29 cellular contexts compared by ENCODE assay signal in genomic region chr2:240742602-240743095, GRCh38. TPM values are rescaled to one million over a fixed set of nuclear protein-coding genes. Genes with fewer than 3 reads are reported as not detected.
DNase-seq lines count a peak whose midpoint lies in the region; ATAC-seq and TF ChIP-seq lines count a peak whose summit lies in the region.
"Had no signal": no experiment of that assay in that cellular context is flagged by ENCODE, and none has a peak within 500 bp of the region (broad histone marks: within the 10 kb centered on the region; RNA-seq: fewer than 3 reads in every experiment).

No MANE protein-coding gene starts in this region.

- H3K4me3 Mint-ChIP-seq in activated naive CD4-positive, alpha-beta T cell treated with anti-CD3 and anti-CD28 coated beads, Interleukin-2, amount 10 ng/mL, durations not matched to agents 7 days and 5 days = no peak overlapping the region
- no peak overlapping the region for H3K4me3 Mint-ChIP-seq in endodermal cell
- no peak overlapping the region for H3K4me3 Mint-ChIP-seq in stimulated activated effector memory CD8-positive, alpha-beta T cell treated with anti-CD3 and anti-CD28 coated beads, Interleukin-12 subunit alpha, Interleukin-12 subunit beta, amount 100 ng/mL, for 72 hours
- no peak overlapping the region for H3K4me3 Mint-ChIP-seq in progenitor cell of endocrine pancreas (ENCODE audit: low read depth)

- H3K36me3 Mint-ChIP-seq in activated naive CD4-positive, alpha-beta T cell treated with anti-CD3 and anti-CD28 coated beads, Interleukin-2, amount 10 ng/mL, durations not matched to agents 7 days and 5 days = no peaks in the 10 kb centered on the region
- H3K36me3 Mint-ChIP-seq in endodermal cell (ENCODE audit: low read depth) (peaks cover 8% of the 10 kb centered on the region), progenitor cell of endocrine pancreas (ENCODE audit: insufficient read depth) (peaks cover 13% of the 10 kb centered on the region)
- no peaks in the 10 kb centered on the region for H3K36me3 Mint-ChIP-seq in stimulated activated effector memory CD8-positive, alpha-beta T cell treated with anti-CD3 and anti-CD28 coated beads, Interleukin-12 subunit alpha, Interleukin-12 subunit beta, amount 100 ng/mL, for 72 hours

- CTCF ChIA-PET in activated naive CD4-positive, alpha-beta T cell treated with anti-CD3 and anti-CD28 coated beads, Interleukin-2, amount 10 ng/mL, durations not matched to agents 7 days and 5 days (lab: Charles Lee) = no interaction called here

- no peak for DNase-seq in activated naive CD4-positive, alpha-beta T cell treated with anti-CD3 and anti-CD28 coated beads, Interleukin-2, amount 10 ng/mL, durations not matched to agents 7 days and 5 days
- DNase-seq in activated naive CD4-positive, alpha-beta T cell treated with anti-CD3 and anti-CD28 coated beads, Interleukin-2, amount 50 U/mL, for 16 hours = no peak
- DNase-seq in NB4 (ENCODE audit: low read depth) = no peak
- DNase-seq in endodermal cell = peak; percentile 61
- no peak for DNase-seq in stimulated activated effector memory CD8-positive, alpha-beta T cell treated with anti-CD3 and anti-CD28 coated beads, Interleukin-12 subunit alpha, Interleukin-12 subunit beta, amount 100 ng/mL, for 72 hours (ENCODE audit: low spot score in 2 of 2)
- no peak for DNase-seq in activated CD4-positive, alpha-beta T cell treated with anti-CD3 and anti-CD28 coated beads for 48 hours
- no peak for DNase-seq in foreskin melanocyte
- no peak for DNase-seq in progenitor cell of endocrine pancreas (ENCODE audit: low spot score, unreplicated experiment)
- DNase-seq: 8988T, ACHN, Calu3, DND-41, H7, IMR-90, NCI-H1092, NCI-H1417 treated with DMSO at 0.1 percent for 48 hours, NCI-H1694 treated with DMSO at 0.1 percent for 48 hours, NCI-H2081 treated with DMSO at 0.1 percent for 48 hours, NCI-H2171 treated with DMSO at 0.1 percent for 48 hours, NCI-H345, NCI-H510A treated with DMSO at 0.1 percent for 48 hours, NCI-H748 treated with DMSO at 0.1 percent for 48 hours, PC-9, SJCRH30 had no signal

- no peaks in the 10 kb centered on the region for H3K9me3 ChIP-seq in endodermal cell (ENCODE audit: control insufficient read depth, low read length)
- H3K9me3 ChIP-seq: SJCRH30 had no signal

- WGBS in endodermal cell (ENCODE audit: insufficient coverage in 1 of 2, insufficient read length in 1 of 2), 2 experiments = 80 to 90% methylated on average over 1 to 13 of the region's 13 CpGs

- no peak overlapping the region for H3K27ac ChIP-seq in endodermal cell (ENCODE audit: low read depth, low read length)
- H3K27ac ChIP-seq: KMS-11, PC-9, SJCRH30 had no signal

- H3K27me3 Mint-ChIP-seq in activated naive CD4-positive, alpha-beta T cell treated with anti-CD3 and anti-CD28 coated beads, Interleukin-2, amount 10 ng/mL, durations not matched to agents 7 days and 5 days = peaks cover 13% of the 10 kb centered on the region
- H3K27me3 Mint-ChIP-seq in endodermal cell (ENCODE audit: insufficient read depth) (no peaks in the 10 kb centered on the region), progenitor cell of endocrine pancreas (no peaks in the 10 kb centered on the region)

- H3K4me1 Mint-ChIP-seq in activated naive CD4-positive, alpha-beta T cell treated with anti-CD3 and anti-CD28 coated beads, Interleukin-2, amount 10 ng/mL, durations not matched to agents 7 days and 5 days = peaks cover 2% of the 10 kb centered on the region
- H3K4me1 Mint-ChIP-seq in endodermal cell = no peaks in the 10 kb centered on the region
- H3K4me1 Mint-ChIP-seq in stimulated activated effector memory CD8-positive, alpha-beta T cell treated with anti-CD3 and anti-CD28 coated beads, Interleukin-12 subunit alpha, Interleukin-12 subunit beta, amount 100 ng/mL, for 72 hours = peaks cover 14% of the 10 kb centered on the region
- no peaks in the 10 kb centered on the region for H3K4me1 Mint-ChIP-seq in progenitor cell of endocrine pancreas (ENCODE audit: low read depth)

- no peaks in the 10 kb centered on the region for H3K4me1 ChIP-seq in endodermal cell (ENCODE audit: control insufficient read depth, insufficient read depth, low read length)
- H3K4me1 ChIP-seq: SJCRH30 had no signal

- H3K36me3 ChIP-seq in endodermal cell (ENCODE audit: control insufficient read depth, insufficient read depth, low read length) = peaks cover 3% of the 10 kb centered on the region
- H3K36me3 ChIP-seq: SJCRH30 had no signal

- peak overlapping the region; percentile 42 for H3K27ac Mint-ChIP-seq in activated naive CD4-positive, alpha-beta T cell treated with anti-CD3 and anti-CD28 coated beads, Interleukin-2, amount 10 ng/mL, durations not matched to agents 7 days and 5 days
- H3K27ac Mint-ChIP-seq in endodermal cell (no peak overlapping the region), progenitor cell of endocrine pancreas (no peak overlapping the region)
- H3K27ac Mint-ChIP-seq in stimulated activated effector memory CD8-positive, alpha-beta T cell treated with anti-CD3 and anti-CD28 coated beads, Interleukin-12 subunit alpha, Interleukin-12 subunit beta, amount 100 ng/mL, for 72 hours = peak overlapping the region; percentile 11

- no peak for TF ChIP-seq POLR2A in NB4 (IDR thresholded peaks at IDR 0.05; ENCODE audit: extremely low read depth, insufficient read length)

- no peak overlapping the region for H3K9ac ChIP-seq in endodermal cell (ENCODE audit: extremely low read depth, low read length, poor library complexity, severe bottlenecking)
- H3K9ac ChIP-seq: KMS-11 had no signal

- no peak for ATAC-seq in stimulated activated effector memory CD8-positive, alpha-beta T cell treated with anti-CD3 and anti-CD28 coated beads, Interleukin-12 subunit alpha, Interleukin-12 subunit beta, amount 100 ng/mL, for 72 hours
- ATAC-seq: Right ventricle myocardium inferior, SK-N-SH treated with all-trans-retinoic acid at 6 μM for 48 hours had no signal

- no peaks in the 10 kb centered on the region for H3K9me3 Mint-ChIP-seq in activated naive CD4-positive, alpha-beta T cell treated with anti-CD3 and anti-CD28 coated beads, Interleukin-2, amount 10 ng/mL, durations not matched to agents 7 days and 5 days
- H3K9me3 Mint-ChIP-seq in endodermal cell (no peaks in the 10 kb centered on the region), progenitor cell of endocrine pancreas (ENCODE audit: low read depth) (no peaks in the 10 kb centered on the region)
- H3K9me3 Mint-ChIP-seq in stimulated activated effector memory CD8-positive, alpha-beta T cell treated with anti-CD3 and anti-CD28 coated beads, Interleukin-12 subunit alpha, Interleukin-12 subunit beta, amount 100 ng/mL, for 72 hours = no peaks in the 10 kb centered on the region

- H3K27me3 ChIP-seq in endodermal cell (ENCODE audit: control insufficient read depth, insufficient read depth, low read length, poor library complexity, severe bottlenecking) = no peaks in the 10 kb centered on the region
- H3K27me3 ChIP-seq: SJCRH30 had no signal

- H3K4me3 ChIP-seq in NB4 (ENCODE audit: low read depth, low read length) (no peak overlapping the region), endodermal cell (ENCODE audit: low read length) (no peak overlapping the region)
- H3K4me3 ChIP-seq: PC-9, SJCRH30 had no signal

- TF ChIP-seq CTCF in NB4 (IDR thresholded peaks at IDR 0.05; ENCODE audit: low read depth, low read length) (peak; percentile 18), endodermal cell (conservative IDR thresholded peaks at IDR 0.05) (peak; percentile 55), progenitor cell of endocrine pancreas (IDR thresholded peaks at IDR 0.05; ENCODE audit: unreplicated experiment) (no peak)

RNA-seq across cellular contexts. Expression of gene AQP12A, which starts 51.0 kb away (rescaled TPM):
- total RNA-seq in endodermal cell = not detected
- polyA plus RNA-seq in endodermal cell (2013, experiment 1 of 2) = not detected
- not detected for polyA plus RNA-seq in endodermal cell (2013, experiment 2 of 2)
- not detected in 2 replicates for total RNA-seq in progenitor cell of endocrine pancreas
- total RNA-seq: Calu3, H7, IMR-90, PC-9, Right ventricle myocardium inferior, RPMI7951, SJCRH30 had no signal
- polyA plus RNA-seq: BJ, IMR-90 had no signal

RNA-seq across cellular contexts. Expression of gene AQP12B, which starts 60.0 kb away (rescaled TPM):
- not detected for total RNA-seq in endodermal cell
- not detected for polyA plus RNA-seq in endodermal cell (2013, experiment 1 of 2)
- polyA plus RNA-seq in endodermal cell (2013, experiment 2 of 2) = not detected
- total RNA-seq in progenitor cell of endocrine pancreas = not detected in 2 replicates
- total RNA-seq: Calu3, H7, IMR-90, PC-9, Right ventricle myocardium inferior, RPMI7951, SJCRH30 had no signal
- polyA plus RNA-seq: BJ, IMR-90 had no signal

Comparison
In these comparisons a context has a peak if more than half of its experiments do, and no peak if none do; other contexts are left out.
1. H3K27ac Mint-ChIP-seq: peak in activated naive CD4-positive, alpha-beta T cell treated with anti-CD3 and anti-CD28 coated beads, Interleukin-2, amount 10 ng/mL, durations not matched to agents 7 days and 5 days (single experiment) and stimulated activated effector memory CD8-positive, alpha-beta T cell treated with anti-CD3 and anti-CD28 coated beads, Interleukin-12 subunit alpha, Interleukin-12 subunit beta, amount 100 ng/mL, for 72 hours (single experiment); none in endodermal cell (single experiment) and progenitor cell of endocrine pancreas (single experiment).